21 cellular contexts compared by ENCODE assay signal in genomic region chr4:66108898-66109297, GRCh38.
DNase-seq lines count a peak whose midpoint lies in the region; ATAC-seq, FAIRE-seq and TF ChIP-seq lines count a peak whose summit lies in the region.
"Had no signal": no experiment of that assay in that cellular context is flagged by ENCODE, and none has a peak within 500 bp of the region (broad histone marks: within the 10 kb centered on the region; RNA-seq: fewer than 3 reads in every experiment).

No MANE protein-coding gene starts in this region.

- H3K4me3 ChIP-seq in fibroblast of the aortic adventitia (ENCODE audit: low read depth, low read length): no peak overlapping the region
- no peak overlapping the region for H3K4me3 ChIP-seq in right atrium auricular region
- H3K4me3 ChIP-seq: BLaER1 treated with 17β-estradiol and CSF1 and Interleukin-3, amounts not matched to agents 10 nM and 100 nM; GM12878; GM23248 had no signal

- H3K36me3 ChIP-seq in right atrium auricular region: no peaks in the 10 kb centered on the region
- H3K36me3 ChIP-seq: BLaER1 treated with 17β-estradiol and CSF1 and Interleukin-3, amounts not matched to agents 10 nM and 100 nM had no signal

- no peak overlapping the region for H3K27ac Mint-ChIP-seq in osteocyte (ENCODE audit: unreplicated experiment)

- H3K9me3 ChIP-seq in right atrium auricular region: no peaks in the 10 kb centered on the region

- no peaks in the 10 kb centered on the region for H3K27me3 Mint-ChIP-seq in osteocyte (ENCODE audit: unreplicated experiment)

- no peak overlapping the region for H3K27ac ChIP-seq in right atrium auricular region
- H3K27ac ChIP-seq: BLaER1 treated with 17β-estradiol and CSF1 and Interleukin-3, amounts not matched to agents 10 nM and 100 nM; GM23248 had no signal

- DNase-seq in RKO (ENCODE audit: low spot score): peak; percentile 9
- peak; percentile 17 for DNase-seq in fibroblast of the aortic adventitia (ENCODE audit: low read depth)
- no peak for DNase-seq in osteocyte (ENCODE audit: extremely low spot score, unreplicated experiment)
- no peak for DNase-seq in right atrium auricular region (ENCODE audit: low spot score)
- DNase-seq in NCI-H128 (lab: John Stamatoyannopoulos, UW; ENCODE audit: unreplicated experiment): no peak
- DNase-seq: 8988T, GDM1, GM23248, KBM-7, NCI-H1092, NCI-H2081 treated with DMSO at 0.1 percent for 48 hours, NCI-H510A treated with DMSO at 0.1 percent for 48 hours, NCI-H82 had no signal

- FAIRE-seq in A204.1 (lab: Jason Lieb, UNC): peak; percentile 83
- FAIRE-seq: GM12878, GM18507 had no signal

- H3K9me3 Mint-ChIP-seq in osteocyte (ENCODE audit: unreplicated experiment): peaks cover 14% of the 10 kb centered on the region

- no peaks in the 10 kb centered on the region for H3K4me1 Mint-ChIP-seq in osteocyte (ENCODE audit: unreplicated experiment)

- H3K27me3 ChIP-seq in right atrium auricular region: no peaks in the 10 kb centered on the region
- H3K27me3 ChIP-seq: BLaER1 treated with 17β-estradiol and CSF1 and Interleukin-3, amounts not matched to agents 10 nM and 100 nM had no signal

- no peaks in the 10 kb centered on the region for H3K4me1 ChIP-seq in right atrium auricular region
- H3K4me1 ChIP-seq: BLaER1 treated with 17β-estradiol and CSF1 and Interleukin-3, amounts not matched to agents 10 nM and 100 nM had no signal

- H3K4me3 Mint-ChIP-seq in osteocyte (ENCODE audit: unreplicated experiment): no peak overlapping the region

- peak; percentile 29 for TF ChIP-seq CTCF in fibroblast of the aortic adventitia (IDR thresholded peaks at IDR 0.05; ENCODE audit: insufficient read depth, low read length)
- peak; percentile 22 for TF ChIP-seq CTCF in osteocyte (IDR thresholded peaks at IDR 0.05)
- TF ChIP-seq CTCF in right atrium auricular region (IDR thresholded peaks at IDR 0.05): no peak

- peaks cover 5% of the 10 kb centered on the region for H3K36me3 Mint-ChIP-seq in osteocyte (ENCODE audit: unreplicated experiment)

- ATAC-seq in HG03280 (IDR thresholded peaks at IDR 0.05; ENCODE audit: unreplicated experiment): no peak
- ATAC-seq in HG03565 (IDR thresholded peaks at IDR 0.05; ENCODE audit: unreplicated experiment): no peak
- ATAC-seq: GM12878, Panc1, Right ventricle myocardium inferior had no signal

Comparison
In these comparisons a context has a peak if more than half of its experiments do, and no peak if none do; other contexts are left out.
1. DNase-seq: peak in RKO (single experiment) and fibroblast of the aortic adventitia (single experiment); none in osteocyte (single experiment), right atrium auricular region (single experiment) and NCI-H128 (single experiment).
2. CTCF ChIP-seq: peak in fibroblast of the aortic adventitia (single experiment) and osteocyte (single experiment); none in right atrium auricular region (0 of 2).